Comparison of ENCODE assay signal across 9 cellular contexts in the genomic region with DNA sequence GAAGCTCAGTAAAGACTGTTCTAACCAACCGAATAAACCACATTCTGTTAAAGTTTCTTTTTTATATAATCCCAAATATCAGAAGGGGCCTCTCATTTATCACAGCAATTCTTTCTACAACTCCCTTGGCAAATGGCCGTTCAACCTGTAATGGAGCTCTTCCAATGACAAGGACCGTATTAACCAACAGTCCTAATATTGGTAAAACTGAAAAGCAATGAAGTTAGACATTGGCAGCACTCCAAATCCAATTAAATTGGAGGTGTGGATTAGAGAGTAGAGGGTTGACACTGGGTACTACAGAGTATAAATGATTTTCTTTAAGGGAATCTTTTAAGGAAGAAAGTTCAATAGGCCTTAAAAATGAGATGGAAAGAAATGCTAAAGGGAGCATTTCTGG. TPM values are rescaled to one million over a fixed set of nuclear protein-coding genes. Genes with fewer than 3 reads are reported as not detected.
DNase-seq lines count a peak whose midpoint lies in the region; ATAC-seq, FAIRE-seq and TF ChIP-seq lines count a peak whose summit lies in the region.
"Had no signal": no experiment of that assay in that cellular context is flagged by ENCODE, and none has a peak within 500 bp of the region (broad histone marks: within the 10 kb centered on the region; RNA-seq: fewer than 3 reads in every experiment).

No MANE protein-coding gene starts in this region.

- H2BK15ac ChIP-seq in H1 (ENCODE audit: low read length) = no peak overlapping the region

- TF ChIP-seq RAD21 in H1 (IDR thresholded peaks at IDR 0.05 in 1 of 2, conservative IDR thresholded peaks at IDR 0.05 in 1 of 2; ENCODE audit: low read depth in 2 of 2, low read length in 2 of 2) = no peak

- no peak overlapping the region for H3K14ac ChIP-seq in H1 (ENCODE audit: insufficient read length)

- 74% methylated on average over 3 of the region's 3 CpGs; no CpG with 5 or more reads in 1 of the 2 experiments for WGBS in H1 (ENCODE audit: extremely low coverage in 1 of 2, insufficient coverage in 1 of 2, insufficient read length in 1 of 2, insufficient replicate concordance in 2 of 2, low coverage in 1 of 2, low lambda C conversion rate in 2 of 2, missing lambda C conversion rate in 1 of 2), 2 experiments

- no peaks in the 10 kb centered on the region for H3K27me3 Mint-ChIP-seq in CD8-positive, alpha-beta T cell (ENCODE audit: low read depth)
- H3K27me3 Mint-ChIP-seq: dendritic cell treated with granulocyte-macrophage colony-stimulating factor and Interleukin-4, amounts not matched to agents 40 ng/mL and 50 ng/mL, for 4 days had no signal

- no peak overlapping the region for H2BK5ac ChIP-seq in H1 (ENCODE audit: low read depth, low read length)

- H3K27ac Mint-ChIP-seq in CD8-positive, alpha-beta T cell = no peak overlapping the region
- H3K27ac Mint-ChIP-seq: dendritic cell treated with granulocyte-macrophage colony-stimulating factor and Interleukin-4, amounts not matched to agents 40 ng/mL and 50 ng/mL, for 4 days had no signal

- no peak for TF ChIP-seq CTCF in CD8-positive, alpha-beta T cell (IDR thresholded peaks at IDR 0.05)
- TF ChIP-seq CTCF in H1 (IDR thresholded peaks at IDR 0.05; ENCODE audit: control extremely low read depth in 1 of 3, insufficient read depth in 1 of 3, low read depth in 1 of 3, low read length in 3 of 3) = no peak
- no peak for TF ChIP-seq CTCF in osteoblast (IDR thresholded peaks at IDR 0.05; ENCODE audit: extremely low read depth, low read depth, low read length)

- H3K9ac ChIP-seq in H1 (replicated peaks in 1 of 4; ENCODE audit: extremely low read depth in 1 of 4, low read depth in 3 of 4, low read length in 3 of 4) = peak overlapping the region in 2 of 4 experiments; percentile 46 to 79; a peak in 2 of 7 replicates

- H3K4me2 ChIP-seq in H1 (ENCODE audit: insufficient read depth in 1 of 2, low read depth in 2 of 2, low read length in 2 of 2) = peak overlapping the region; percentile 66 to 86
- H3K4me2 ChIP-seq in osteoblast (ENCODE audit: insufficient read depth, low read length) = peak overlapping the region; percentile 90

- H3K9me3 Mint-ChIP-seq in CD8-positive, alpha-beta T cell = no peaks in the 10 kb centered on the region
- H3K9me3 Mint-ChIP-seq: dendritic cell treated with granulocyte-macrophage colony-stimulating factor and Interleukin-4, amounts not matched to agents 40 ng/mL and 50 ng/mL, for 4 days had no signal

- H2AK5ac ChIP-seq in H1 (ENCODE audit: low read depth, low read length) = no peak overlapping the region

- H3K56ac ChIP-seq in H1 (replicated peaks; ENCODE audit: insufficient read length, low read depth, low read length) = no peak overlapping the region

- H3K9me3 ChIP-seq in CD8-positive, alpha-beta T cell (ENCODE audit: low read length) = no peaks in the 10 kb centered on the region
- H3K9me3 ChIP-seq in H1 (ENCODE audit: insufficient read depth in 2 of 2, low read depth in 1 of 2, low read length in 1 of 2) (no peaks in the 10 kb centered on the region), osteoblast (ENCODE audit: low read depth, low read length) (no peaks in the 10 kb centered on the region)

- peaks cover 7 to 55% of the 10 kb centered on the region in 2 experiments for H3K79me2 ChIP-seq in H1 (ENCODE audit: control insufficient read depth in 1 of 2, insufficient read depth in 2 of 2, low read length in 2 of 2)
- peaks cover 56% of the 10 kb centered on the region for H3K79me2 ChIP-seq in osteoblast (ENCODE audit: insufficient read depth, low read length)

- no peaks in the 10 kb centered on the region for H3K36me3 ChIP-seq in CD8-positive, alpha-beta T cell (ENCODE audit: insufficient read depth, low read length)
- H3K36me3 ChIP-seq in H1 (ENCODE audit: control insufficient read depth in 2 of 4, insufficient read depth in 4 of 4, low read length in 3 of 4) (peaks cover 0 to 6% (median 3%) of the 10 kb centered on the region in 4 experiments; a peak in 5 of 8 replicates), osteoblast (ENCODE audit: insufficient read depth, low read length) (peaks cover 6% of the 10 kb centered on the region)

- DNase-seq in CD8-positive, alpha-beta T cell = no peak
- DNase-seq in LoVo (ENCODE audit: low spot score) (peak; percentile 9), H1 (ENCODE audit: low read depth in 1 of 2, low spot score in 2 of 2) (no peak), osteoblast (ENCODE audit: insufficient read length, low spot score, missing footprints) (no peak), AG20443 (ENCODE audit: low spot score) (no peak), NCI-H526 (lab: John Stamatoyannopoulos, UW) (no peak)

- no peak for ATAC-seq in CD8-positive, alpha-beta T cell
- ATAC-seq in HG03469 (IDR thresholded peaks at IDR 0.05; ENCODE audit: unreplicated experiment) (no peak), HG02870 (IDR thresholded peaks at IDR 0.05; ENCODE audit: unreplicated experiment) (no peak)

- no peak overlapping the region for H3K23ac ChIP-seq in H1 (ENCODE audit: insufficient read length)

- no peak for TF ChIP-seq POLR2A in H1 (IDR thresholded peaks at IDR 0.05; ENCODE audit: control extremely low read depth in 1 of 2, low read depth in 2 of 2, low read length in 2 of 2)

- TF ChIP-seq EP300 in H1 (IDR thresholded peaks at IDR 0.05; ENCODE audit: borderline replicate concordance in 1 of 2, low read depth in 2 of 2, low read length in 2 of 2) = no peak

- peaks cover 37% of the 10 kb centered on the region for H3K4me1 ChIP-seq in CD8-positive, alpha-beta T cell (ENCODE audit: insufficient read depth, low read length)
- H3K4me1 ChIP-seq in H1 (replicated peaks in 1 of 4; ENCODE audit: control insufficient read depth in 3 of 4, insufficient read depth in 4 of 4, low read length in 3 of 4) (no peaks in the 10 kb centered on the region; a peak in 2 of 7 replicates), osteoblast (ENCODE audit: insufficient read depth, low read length) (peaks cover 24% of the 10 kb centered on the region)

- H2BK20ac ChIP-seq in H1 (ENCODE audit: low read length) = no peak overlapping the region

- H2AFZ ChIP-seq in H1 (ENCODE audit: low read length) = no peak overlapping the region
- no peak overlapping the region for H2AFZ ChIP-seq in osteoblast (ENCODE audit: low read length)

- no peak overlapping the region for H3K4ac ChIP-seq in H1 (replicated peaks; ENCODE audit: insufficient read length, low read depth, low read length)

- no peak overlapping the region for H4K5ac ChIP-seq in H1 (ENCODE audit: insufficient read length, low read depth, low read length)

- no peak for FAIRE-seq in H1 (lab: Jason Lieb, UNC)

- CTCF ChIA-PET in CD8-positive, alpha-beta T cell (lab: Charles Lee) = interaction anchor here (0.7 to 2.8 kb wide), 7 partner anchors 9 to 214 kb away, joined by 3 to 11 read pairs (median 5); a partner anchor contains a TSS
- CTCF ChIA-PET in H1 (lab: Charles Lee; ENCODE audit: partially characterized antibody) = interaction anchor here (0.6 to 3.0 kb wide), 10 partner anchors 10 to 444 kb away, joined by 3 to 16 read pairs (median 4); a partner anchor contains a TSS

- H3K27me3 ChIP-seq in CD8-positive, alpha-beta T cell (ENCODE audit: insufficient read depth, low read length) = no peaks in the 10 kb centered on the region
- no peaks in the 10 kb centered on the region for H3K27me3 ChIP-seq in H1 (replicated peaks in 1 of 4; ENCODE audit: control insufficient read depth in 3 of 4, extremely low read depth in 1 of 4, insufficient read depth in 3 of 4, low read length in 3 of 4)
- no peaks in the 10 kb centered on the region for H3K27me3 ChIP-seq in osteoblast (ENCODE audit: insufficient read depth, low read length)

- POLR2A ChIA-PET in CD8-positive, alpha-beta T cell (lab: Charles Lee) = interaction anchor here (1.0 to 2.6 kb wide), 7 partner anchors 8 to 460 kb away, joined by 3 to 12 read pairs (median 4); a partner anchor contains a TSS
- POLR2A ChIA-PET in H1 (lab: Charles Lee; ENCODE audit: partially characterized antibody) = interaction anchor here (0.9 to 2.4 kb wide), 6 partner anchors 60 to 329 kb away, joined by 3 to 11 read pairs (median 4); a partner anchor contains a TSS

- H3K79me1 ChIP-seq in H1 (ENCODE audit: low read depth, low read length) = peaks cover 2% of the 10 kb centered on the region; the same call in 1 of the 2 replicates

- H3K23me2 ChIP-seq in H1 (ENCODE audit: low read depth, low read length) = peaks cover 6% of the 10 kb centered on the region; the same call in 1 of the 2 replicates

- H2BK120ac ChIP-seq in H1 (replicated peaks; ENCODE audit: low read depth, low read length) = no peak overlapping the region

- no peak overlapping the region for H2BK12ac ChIP-seq in H1 (ENCODE audit: low read depth, low read length)

- no peak overlapping the region for H3K18ac ChIP-seq in H1 (ENCODE audit: extremely low read depth, low read length)

- peaks cover 28% of the 10 kb centered on the region for H3K36me3 Mint-ChIP-seq in CD8-positive, alpha-beta T cell

- H4K8ac ChIP-seq in H1 (ENCODE audit: extremely low read depth, insufficient read depth, low read length) = no peak overlapping the region

- H3K27ac ChIP-seq in CD8-positive, alpha-beta T cell (ENCODE audit: low read depth, low read length) = peak overlapping the region; percentile 91
- H3K27ac ChIP-seq in H1 (ENCODE audit: low read depth, low read length) = no peak overlapping the region; the same call in 1 of the 2 replicates
- H3K27ac ChIP-seq in osteoblast (ENCODE audit: low read depth, low read length) = peak overlapping the region; percentile 93

- peaks cover 5 to 8% of the 10 kb centered on the region in 2 experiments for H4K20me1 ChIP-seq in H1 (replicated peaks in 1 of 2; ENCODE audit: control insufficient read depth in 1 of 2, insufficient read depth in 2 of 2, low read length in 2 of 2)
- peaks cover 35% of the 10 kb centered on the region for H4K20me1 ChIP-seq in osteoblast (ENCODE audit: insufficient read depth, low read length)

- no peak overlapping the region for H4K91ac ChIP-seq in H1 (replicated peaks; ENCODE audit: insufficient read length, low read length)

- intact Hi-C loops in CD8-positive, alpha-beta T cell (cut with DNase I, micrococcal nuclease) = loop anchor here (1.0 to 5.0 kb wide), 4 partner anchors 23 to 462 kb away; a partner anchor contains a TSS

- no peak overlapping the region for H3K4me3 Mint-ChIP-seq in CD8-positive, alpha-beta T cell
- H3K4me3 Mint-ChIP-seq: dendritic cell treated with granulocyte-macrophage colony-stimulating factor and Interleukin-4, amounts not matched to agents 40 ng/mL and 50 ng/mL, for 4 days had no signal

- peak overlapping the region; percentile 94 for H3K4me3 ChIP-seq in CD8-positive, alpha-beta T cell (ENCODE audit: low read depth, low read length)
- peak overlapping the region; percentile 86 to 96 (median 94) for H3K4me3 ChIP-seq in H1 (ENCODE audit: extremely low read depth in 1 of 4, insufficient read depth in 2 of 4, low read depth in 3 of 4, low read length in 4 of 4)
- peak overlapping the region; percentile 97 for H3K4me3 ChIP-seq in osteoblast (ENCODE audit: insufficient read depth, low read length)

- peaks cover 37% of the 10 kb centered on the region for H3K4me1 Mint-ChIP-seq in CD8-positive, alpha-beta T cell (ENCODE audit: low read depth)

RNA-seq across cellular contexts. Expression of a gene that starts 0.8 kb away (rescaled TPM):
- total RNA-seq in CD8-positive, alpha-beta T cell = 10 to 100 TPM; 67.2 to 71.5 TPM
- 72.8 and 75.2 TPM in 2 replicates for total RNA-seq in H1 (2021; fragmentation: NEBNext Ultra II Directional; extraction: Animal tissue kit (Norgen Biotek cat#: 25700))
- 43.8 and 83.0 TPM in 2 replicates for polyA plus RNA-seq in H1 (2011; rRNA removed)
- polyA plus RNA-seq in H1 (2011; cell fraction: cytosol; rRNA removed) = 38.7 TPM
- polyA plus RNA-seq in H1 (2011; cell fraction: nucleus; rRNA removed) = 64.8 TPM
- polyA plus RNA-seq in H1 (2012, experiment 1 of 2) = 26.1 to 30.6 TPM (median 28.5 TPM) in 4 replicates
- 3.8 TPM for polyA plus RNA-seq in H1 (2012, experiment 2 of 2)
- 51.9 TPM for polyA plus RNA-seq in H1 (2013, experiment 1 of 2)
- polyA plus RNA-seq in H1 (2013, experiment 2 of 2) = 57.4 TPM
- 26.3 and 33.2 TPM in 2 replicates for polyA minus RNA-seq in H1 (2011; rRNA and poly(A)+ RNA removed)
- polyA minus RNA-seq in H1 (2011; cell fraction: cytosol; rRNA and poly(A)+ RNA removed) = 64.7 TPM
- polyA minus RNA-seq in H1 (2011; cell fraction: nucleus; rRNA and poly(A)+ RNA removed) = 41.7 TPM
- total RNA-seq in osteoblast = 137 and 151 TPM in 2 replicates

RNA-seq across cellular contexts. Expression of a gene that starts 22.7 kb away (rescaled TPM):
- under 1 TPM; 0.27 to 0.36 TPM for total RNA-seq in CD8-positive, alpha-beta T cell
- 0.67 TPM in 1 of 2 replicates, not detected in the other for total RNA-seq in H1 (2021; fragmentation: NEBNext Ultra II Directional; extraction: Animal tissue kit (Norgen Biotek cat#: 25700))
- polyA plus RNA-seq in H1 (2011; rRNA removed) = 0.02 TPM in 1 of 2 replicates, not detected in the other
- polyA plus RNA-seq in H1 (2011; cell fraction: cytosol; rRNA removed) = 0.03 TPM
- not detected for polyA plus RNA-seq in H1 (2011; cell fraction: nucleus; rRNA removed)
- 0.48 TPM in 1 of 4 replicates, not detected in the others for polyA plus RNA-seq in H1 (2012, experiment 1 of 2)
- polyA plus RNA-seq in H1 (2012, experiment 2 of 2) = not detected
- polyA plus RNA-seq in H1 (2013, experiment 1 of 2) = not detected
- 0.18 TPM for polyA plus RNA-seq in H1 (2013, experiment 2 of 2)
- polyA minus RNA-seq in H1 (2011; rRNA and poly(A)+ RNA removed) = not detected in 2 replicates
- polyA minus RNA-seq in H1 (2011; cell fraction: cytosol; rRNA and poly(A)+ RNA removed) = not detected
- polyA minus RNA-seq in H1 (2011; cell fraction: nucleus; rRNA and poly(A)+ RNA removed) = 0.50 TPM
- total RNA-seq in osteoblast = 6.9 and 9.1 TPM in 2 replicates
